In genomic region chr19:10222201-10222890, GRCh38 we compare ENCODE assay signal across 1 cellular context.
TF ChIP-seq lines count a peak whose summit lies in the region.

No MANE protein-coding gene starts in this region.

TF ChIP-seq in GM12878, 131 proteins besides CTCF, POLR2A, EP300 and RAD21:
- TF ChIP-seq MTA3 (IDR thresholded peaks at IDR 0.05; ENCODE audit: borderline replicate concordance, low read length) (no peak), ZNF217 (IDR thresholded peaks at IDR 0.05) (no peak), SMARCA5 (IDR thresholded peaks at IDR 0.05) (no peak), MEF2B (IDR thresholded peaks at IDR 0.05; ENCODE audit: partially characterized antibody, poor library complexity, severe bottlenecking) (no peak), MEF2A (IDR thresholded peaks at IDR 0.05; ENCODE audit: insufficient read depth, low read depth, low read length) (0 out of 2 replicates have a peak, but pooled peaks have one; percentile 5), ZBTB4 (CRISPR knock-in tag; IDR thresholded peaks at IDR 0.05) (no peak), TCF3 (IDR thresholded peaks at IDR 0.05; ENCODE audit: borderline replicate concordance, insufficient read depth, low read depth, low read length) (no peak), DPF2 (IDR thresholded peaks at IDR 0.05) (0 out of 2 replicates have a peak, but pooled peaks have one; percentile 13), RBBP5 (conservative IDR thresholded peaks at IDR 0.05) (no peak), IKZF2 (IDR thresholded peaks at IDR 0.05) (0 out of 4 replicates have a peak, but pooled peaks have one; percentile 11 to 19), NFXL1 (IDR thresholded peaks at IDR 0.05; ENCODE audit: borderline replicate concordance) (no peak), CREB1 (IDR thresholded peaks at IDR 0.05; ENCODE audit: low read depth) (no peak), NRF1 (conservative IDR thresholded peaks at IDR 0.05; ENCODE audit: low read depth, low read length) (no peak), ZNF592 (IDR thresholded peaks at IDR 0.05) (no peak)
- TF ChIP-seq, protein P1, sequence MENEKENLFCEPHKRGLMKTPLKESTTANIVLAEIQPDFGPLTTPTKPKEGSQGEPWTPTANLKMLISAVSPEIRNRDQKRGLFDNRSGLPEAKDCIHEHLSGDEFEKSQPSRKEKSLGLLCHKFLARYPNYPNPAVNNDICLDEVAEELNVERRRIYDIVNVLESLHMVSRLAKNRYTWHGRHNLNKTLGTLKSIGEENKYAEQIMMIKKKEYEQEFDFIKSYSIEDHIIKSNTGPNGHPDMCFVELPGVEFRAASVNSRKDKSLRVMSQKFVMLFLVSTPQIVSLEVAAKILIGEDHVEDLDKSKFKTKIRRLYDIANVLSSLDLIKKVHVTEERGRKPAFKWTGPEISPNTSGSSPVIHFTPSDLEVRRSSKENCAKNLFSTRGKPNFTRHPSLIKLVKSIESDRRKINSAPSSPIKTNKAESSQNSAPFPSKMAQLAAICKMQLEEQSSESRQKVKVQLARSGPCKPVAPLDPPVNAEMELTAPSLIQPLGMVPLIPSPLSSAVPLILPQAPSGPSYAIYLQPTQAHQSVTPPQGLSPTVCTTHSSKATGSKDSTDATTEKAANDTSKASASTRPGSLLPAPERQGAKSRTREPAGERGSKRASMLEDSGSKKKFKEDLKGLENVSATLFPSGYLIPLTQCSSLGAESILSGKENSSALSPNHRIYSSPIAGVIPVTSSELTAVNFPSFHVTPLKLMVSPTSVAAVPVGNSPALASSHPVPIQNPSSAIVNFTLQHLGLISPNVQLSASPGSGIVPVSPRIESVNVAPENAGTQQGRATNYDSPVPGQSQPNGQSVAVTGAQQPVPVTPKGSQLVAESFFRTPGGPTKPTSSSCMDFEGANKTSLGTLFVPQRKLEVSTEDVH (IDR thresholded peaks at IDR 0.05; ENCODE audit: low read depth, partially characterized antibody) = no peak
TF ChIP-seq in GM12878: peak in this region for 3.
